Comparison of ENCODE assay signal across 13 cellular contexts in genomic region chr3:31356941-31357340, GRCh38.
A peak's percentile ranks its signal among the peaks of the same experiment; 100 is the strongest.
DNase-seq lines count a peak whose midpoint lies in the region; ATAC-seq and TF ChIP-seq lines count a peak whose summit lies in the region.
"Had no signal": no experiment of that assay in that cellular context is flagged by ENCODE, and none has a peak within 500 bp of the region (broad histone marks: within the 10 kb centered on the region; RNA-seq: fewer than 3 reads in every experiment).

No MANE protein-coding gene starts in this region.

- H3K4me1 Mint-ChIP-seq in activated naive CD4-positive, alpha-beta T cell treated with anti-CD3 and anti-CD28 coated beads, Interleukin-2, amount 10 ng/mL, durations not matched to agents 7 days and 5 days, result peaks cover 33% of the 10 kb centered on the region

- peaks cover 15% of the 10 kb centered on the region for H3K9me3 Mint-ChIP-seq in activated naive CD4-positive, alpha-beta T cell treated with anti-CD3 and anti-CD28 coated beads, Interleukin-2, amount 10 ng/mL, durations not matched to agents 7 days and 5 days

- H3K9me3 ChIP-seq in GM23248 (ENCODE audit: low read depth), result no peaks in the 10 kb centered on the region
- no peaks in the 10 kb centered on the region for H3K9me3 ChIP-seq in right cardiac atrium (ENCODE audit: control insufficient read depth, low read length)
- no peaks in the 10 kb centered on the region for H3K9me3 ChIP-seq in stomach

- TF ChIP-seq CTCF in stomach (IDR thresholded peaks at IDR 0.05), result no peak

- H3K27me3 ChIP-seq in GM23248 (replicated peaks; ENCODE audit: insufficient read depth), result no peaks in the 10 kb centered on the region
- H3K27me3 ChIP-seq in right cardiac atrium (ENCODE audit: control insufficient read depth, insufficient read depth), result no peaks in the 10 kb centered on the region
- no peaks in the 10 kb centered on the region for H3K27me3 ChIP-seq in stomach

- H4K20me1 ChIP-seq in GM23248 (ENCODE audit: insufficient read depth), result no peaks in the 10 kb centered on the region

- H3K4me3 ChIP-seq in GM23248, result no peak overlapping the region
- H3K4me3 ChIP-seq in right cardiac atrium (ENCODE audit: low read length), result no peak overlapping the region
- no peak overlapping the region for H3K4me3 ChIP-seq in stomach

- DNase-seq in A172 (ENCODE audit: low spot score) (peak; percentile 48), GM23248 (peak; percentile 33), right cardiac atrium (peak in 2 of 3 donors; percentile 15 to 52), NCI-H1092 (lab: John Stamatoyannopoulos, UW) (no peak), stomach (no peak), germinal center (ENCODE audit: low spot score) (no peak)
- no peak for DNase-seq in activated naive CD4-positive, alpha-beta T cell treated with anti-CD3 and anti-CD28 coated beads, Interleukin-2, amount 10 ng/mL, durations not matched to agents 7 days and 5 days
- DNase-seq: activated naive CD8-positive, alpha-beta T cell treated with anti-CD3 and anti-CD28 coated beads, Interleukin-2, amount 50 U/mL, for 24 hours; C1 segment of cervical spinal cord; effector memory CD4-positive, alpha-beta T cell; NCI-H526 had no signal

- TF ChIP-seq EP300 in stomach (IDR thresholded peaks at IDR 0.05), result no peak

- H2AFZ ChIP-seq in GM23248, result no peak overlapping the region

- peaks cover 8% of the 10 kb centered on the region for H3K36me3 Mint-ChIP-seq in activated naive CD4-positive, alpha-beta T cell treated with anti-CD3 and anti-CD28 coated beads, Interleukin-2, amount 10 ng/mL, durations not matched to agents 7 days and 5 days

- peak overlapping the region; percentile 76 for H3K27ac Mint-ChIP-seq in activated naive CD4-positive, alpha-beta T cell treated with anti-CD3 and anti-CD28 coated beads, Interleukin-2, amount 10 ng/mL, durations not matched to agents 7 days and 5 days
- H3K27ac Mint-ChIP-seq: activated naive CD8-positive, alpha-beta T cell treated with anti-CD3 and anti-CD28 coated beads, Interleukin-2, amount 50 U/mL, for 24 hours had no signal

- H3K4me2 ChIP-seq in GM23248 (ENCODE audit: unreplicated experiment), result no peak overlapping the region

- ATAC-seq in right cardiac atrium (no peak), GM21381 (IDR thresholded peaks at IDR 0.05; ENCODE audit: unreplicated experiment) (no peak)
- ATAC-seq: SK-N-SH treated with all-trans-retinoic acid at 6 μM for 48 hours had no signal

- TF ChIP-seq POLR2A in stomach (IDR thresholded peaks at IDR 0.05), result no peak

- no peaks in the 10 kb centered on the region for H3K9me2 ChIP-seq in GM23248 (ENCODE audit: insufficient read depth)

- CTCF ChIA-PET in activated naive CD4-positive, alpha-beta T cell treated with anti-CD3 and anti-CD28 coated beads, Interleukin-2, amount 10 ng/mL, durations not matched to agents 7 days and 5 days (lab: Charles Lee), result interaction anchor here (1.0 kb wide), 1 partner anchor 106 kb away, joined by 3 read pairs; no protein-coding TSS in a partner anchor

- 83 to 87% methylated on average over 9 of the region's 9 CpGs for WGBS in GM23248 (ENCODE audit: low coverage in 1 of 2, low lambda C conversion rate in 2 of 2, missing lambda C conversion rate in 2 of 2), 2 experiments
- 85% methylated on average over 9 of the region's 9 CpGs for WGBS in right cardiac atrium
- WGBS in stomach, 5 donors, result 86 to 92% (median 89%) methylated on average over 9 of the region's 9 CpGs

- H3K27ac ChIP-seq in GM23248 (no peak overlapping the region), right cardiac atrium (ENCODE audit: low read length) (no peak overlapping the region), stomach (no peak overlapping the region)

- in situ Hi-C loops in GM23248 (cut with MboI), result no loop called here

- intact Hi-C loops in right cardiac atrium (cut with DNase I), result no loop called here
- intact Hi-C loops in stomach (cut with DNase I; ENCODE audit: low total_unique reads), result no loop called here

- H3F3A ChIP-seq in GM23248 (ENCODE audit: insufficient read depth), result peaks cover 15% of the 10 kb centered on the region

- H3K4me3 Mint-ChIP-seq in activated naive CD4-positive, alpha-beta T cell treated with anti-CD3 and anti-CD28 coated beads, Interleukin-2, amount 10 ng/mL, durations not matched to agents 7 days and 5 days, result no peak overlapping the region
- H3K4me3 Mint-ChIP-seq: activated naive CD8-positive, alpha-beta T cell treated with anti-CD3 and anti-CD28 coated beads, Interleukin-2, amount 50 U/mL, for 24 hours had no signal

- H3K27me3 Mint-ChIP-seq in activated naive CD4-positive, alpha-beta T cell treated with anti-CD3 and anti-CD28 coated beads, Interleukin-2, amount 10 ng/mL, durations not matched to agents 7 days and 5 days, result no peaks in the 10 kb centered on the region
- H3K27me3 Mint-ChIP-seq: activated naive CD8-positive, alpha-beta T cell treated with anti-CD3 and anti-CD28 coated beads, Interleukin-2, amount 50 U/mL, for 24 hours had no signal

- H3K9ac ChIP-seq in GM23248, result no peak overlapping the region

- H3K4me1 ChIP-seq in GM23248 (ENCODE audit: insufficient read depth) (peaks cover 19% of the 10 kb centered on the region), right cardiac atrium (ENCODE audit: control insufficient read depth, insufficient read depth, low read length) (no peaks in the 10 kb centered on the region), stomach (peaks cover 0 to 6% (median 0%) of the 10 kb centered on the region in 4 donors)

- no peaks in the 10 kb centered on the region for H3K79me2 ChIP-seq in GM23248 (ENCODE audit: insufficient read depth)

- no peaks in the 10 kb centered on the region for H3K36me3 ChIP-seq in GM23248 (ENCODE audit: low read depth)
- no peaks in the 10 kb centered on the region for H3K36me3 ChIP-seq in stomach

Comparison
In these comparisons a context has a peak if more than half of its experiments do, and no peak if none do; other contexts are left out.
1. DNase-seq: peak in A172 (single experiment), GM23248 (single experiment) and right cardiac atrium (2 of 3); none in activated naive CD4-positive, alpha-beta T cell treated with anti-CD3 and anti-CD28 coated beads, Interleukin-2, amount 10 ng/mL, durations not matched to agents 7 days and 5 days (single experiment), NCI-H1092 (single experiment), stomach (single experiment) and germinal center (single experiment).